1 cellular context compared by ENCODE assay signal in genomic region chr15:77611767-77612166, GRCh38.
TF ChIP-seq lines count a peak whose summit lies in the region.

No MANE protein-coding gene starts in this region.

TF ChIP-seq in H1, 55 proteins besides CTCF, POLR2A, EP300 and RAD21 (continued from another document):
- TF ChIP-seq, protein P1, sequence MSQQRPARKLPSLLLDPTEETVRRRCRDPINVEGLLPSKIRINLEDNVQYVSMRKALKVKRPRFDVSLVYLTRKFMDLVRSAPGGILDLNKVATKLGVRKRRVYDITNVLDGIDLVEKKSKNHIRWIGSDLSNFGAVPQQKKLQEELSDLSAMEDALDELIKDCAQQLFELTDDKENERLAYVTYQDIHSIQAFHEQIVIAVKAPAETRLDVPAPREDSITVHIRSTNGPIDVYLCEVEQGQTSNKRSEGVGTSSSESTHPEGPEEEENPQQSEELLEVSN (IDR thresholded peaks at IDR 0.05), result no peak
- TF ChIP-seq TCF12 (IDR thresholded peaks at IDR 0.05; ENCODE audit: low read depth, low read length) (no peak), ASH2L (IDR thresholded peaks at IDR 0.05; ENCODE audit: low read length) (no peak), KDM1A (IDR thresholded peaks at IDR 0.05; ENCODE audit: borderline replicate concordance, low read length) (no peak), HDAC6 (IDR thresholded peaks at IDR 0.05; ENCODE audit: low read depth, low read length) (no peak)
